Comparison of ENCODE assay signal across 9 cellular contexts in the genomic region with DNA sequence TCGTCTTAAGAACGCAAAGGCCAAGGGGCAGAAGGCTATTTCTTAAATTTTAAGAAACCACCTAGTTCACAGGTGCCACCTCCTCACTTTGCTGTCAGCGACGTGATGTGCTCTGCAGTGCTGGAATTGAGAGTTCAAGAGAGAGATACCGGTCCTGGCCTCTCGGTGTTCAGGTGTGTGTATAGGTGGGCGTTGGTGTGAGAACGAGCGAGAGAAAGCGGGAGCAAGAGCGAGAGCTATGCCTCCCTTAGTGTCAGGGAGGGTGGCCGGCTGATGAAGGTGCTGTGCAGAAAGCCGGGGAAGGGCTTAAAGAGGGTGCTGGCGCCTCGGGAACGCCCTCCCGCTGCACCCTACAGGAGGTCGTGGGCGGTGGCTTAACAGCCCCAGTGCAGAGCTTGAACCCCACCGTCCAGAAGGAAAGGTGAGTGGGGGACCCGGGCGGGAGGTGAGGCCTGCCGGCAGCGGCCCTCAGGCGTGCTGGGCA.
A peak's percentile ranks its signal among the peaks of the same experiment; 100 is the strongest.
DNase-seq lines count a peak whose midpoint lies in the region; FAIRE-seq and TF ChIP-seq lines count a peak whose summit lies in the region.
"Had no signal": no experiment of that assay in that cellular context is flagged by ENCODE, and none has a peak within 500 bp of the region (broad histone marks: within the 10 kb centered on the region; RNA-seq: fewer than 3 reads in every experiment).

No MANE protein-coding gene starts in this region.

- H3K27me3 ChIP-seq in testis: no peaks in the 10 kb centered on the region

- H3K27ac ChIP-seq in SK-N-MC: no peak overlapping the region
- no peak overlapping the region for H3K27ac ChIP-seq in testis
- H3K27ac ChIP-seq: esophagus squamous epithelium had no signal

- DNase-seq in activated T-cell treated with anti-CD3 and anti-CD28 coated beads, Interleukin-2, amount 50 U/mL, for 24 hours: peak; percentile 35
- no peak for DNase-seq in activated T-cell treated with anti-CD3 and anti-CD28 coated beads, Interleukin-2, amount 50 U/mL, for 1 hour
- DNase-seq in SK-N-MC (ENCODE audit: low read depth, low spot score): no peak
- peak; percentile 38 for DNase-seq in germinal center (ENCODE audit: low spot score)
- DNase-seq in testis: no peak
- no peak for DNase-seq in MV-4-11 (lab: John Stamatoyannopoulos, UW)
- no peak for DNase-seq in GM12892 (ENCODE audit: insufficient read length)
- DNase-seq in urothelium cell line (ENCODE audit: low spot score): no peak
- DNase-seq: esophagus squamous epithelium had no signal

- H3K36me3 ChIP-seq in SK-N-MC (ENCODE audit: insufficient read depth, low read length): no peaks in the 10 kb centered on the region
- no peaks in the 10 kb centered on the region for H3K36me3 ChIP-seq in testis (ENCODE audit: low read depth, missing control alignments)
- H3K36me3 ChIP-seq: esophagus squamous epithelium had no signal

- FAIRE-seq in GM12892 (lab: Jason Lieb, UNC): no peak
- FAIRE-seq in urothelium cell line (lab: Jason Lieb, UNC): no peak

- TF ChIP-seq POLR2A in testis (IDR thresholded peaks at IDR 0.05) (no peak), GM12892 (IDR thresholded peaks at IDR 0.05; ENCODE audit: low read depth, low read length) (no peak)

- no peak overlapping the region for H3K9ac ChIP-seq in SK-N-MC (ENCODE audit: insufficient read length)

- peaks cover 89% of the 10 kb centered on the region for H3K27me3 Mint-ChIP-seq in activated T-cell treated with anti-CD3 and anti-CD28 coated beads, Interleukin-2, amount 50 U/mL, for 24 hours

- intact Hi-C loops in testis (cut with DNase I; ENCODE audit: low total_unique reads): no loop called here

- no peak for TF ChIP-seq CTCF in testis (IDR thresholded peaks at IDR 0.05)

- H3K9me3 Mint-ChIP-seq in activated T-cell treated with anti-CD3 and anti-CD28 coated beads, Interleukin-2, amount 50 U/mL, for 24 hours: peaks cover 3% of the 10 kb centered on the region

- no peak overlapping the region for H3K27ac Mint-ChIP-seq in activated T-cell treated with anti-CD3 and anti-CD28 coated beads, Interleukin-2, amount 50 U/mL, for 24 hours

- WGBS in testis, 2 donors: 4 to 18% methylated on average over 12 to 23 of the region's 25 CpGs

- H3K4me1 Mint-ChIP-seq in activated T-cell treated with anti-CD3 and anti-CD28 coated beads, Interleukin-2, amount 50 U/mL, for 24 hours (ENCODE audit: low read depth): peaks cover 38% of the 10 kb centered on the region

- H3K4me3 Mint-ChIP-seq in activated T-cell treated with anti-CD3 and anti-CD28 coated beads, Interleukin-2, amount 50 U/mL, for 24 hours: peak overlapping the region; percentile 62

- H3K4me1 ChIP-seq in testis: peaks cover 29% of the 10 kb centered on the region

- H3K36me3 Mint-ChIP-seq in activated T-cell treated with anti-CD3 and anti-CD28 coated beads, Interleukin-2, amount 50 U/mL, for 24 hours (ENCODE audit: low read depth): no peaks in the 10 kb centered on the region

- no peaks in the 10 kb centered on the region for H3K9me3 ChIP-seq in SK-N-MC (ENCODE audit: low read depth, low read length)
- H3K9me3 ChIP-seq in testis: no peaks in the 10 kb centered on the region

- H3K4me3 ChIP-seq in SK-N-MC (peak overlapping the region; percentile 74), testis (peak overlapping the region; percentile 26 to 58)

Comparison
In these comparisons a context has a peak if more than half of its experiments do, and no peak if none do; other contexts are left out.
1. DNase-seq: peak in activated T-cell treated with anti-CD3 and anti-CD28 coated beads, Interleukin-2, amount 50 U/mL, for 24 hours (single experiment) and germinal center (single experiment); none in activated T-cell treated with anti-CD3 and anti-CD28 coated beads, Interleukin-2, amount 50 U/mL, for 1 hour (single experiment), SK-N-MC (single experiment), testis (single experiment), MV-4-11 (single experiment), GM12892 (single experiment) and urothelium cell line (single experiment).